Comparison of ENCODE assay signal across 17 cellular contexts in genomic region chr9:122058707-122059106, GRCh38. TPM values are rescaled to one million over a fixed set of nuclear protein-coding genes. Genes with fewer than 3 reads are reported as not detected.
DNase-seq lines count a peak whose midpoint lies in the region; ATAC-seq and TF ChIP-seq lines count a peak whose summit lies in the region.
"Had no signal": no experiment of that assay in that cellular context is flagged by ENCODE, and none has a peak within 500 bp of the region (broad histone marks: within the 10 kb centered on the region; RNA-seq: fewer than 3 reads in every experiment).

No MANE protein-coding gene starts in this region.

- no peak overlapping the region for H3K27ac Mint-ChIP-seq in T-helper 17 cell
- H3K27ac Mint-ChIP-seq: IgD-negative memory B cell had no signal

- no peaks in the 10 kb centered on the region for H3K36me3 ChIP-seq in A673 (ENCODE audit: insufficient read depth, low read length, poor library complexity, severe bottlenecking)
- H3K36me3 ChIP-seq in HAP-1 (replicated peaks): no peaks in the 10 kb centered on the region

- H3K36me3 Mint-ChIP-seq in T-helper 17 cell (ENCODE audit: low read depth): peaks cover 10% of the 10 kb centered on the region

- H3K27ac ChIP-seq in A673 (ENCODE audit: low read depth, low read length, poor library complexity, severe bottlenecking): no peak overlapping the region
- peak overlapping the region; percentile 44 for H3K27ac ChIP-seq in cingulate gyrus (ENCODE audit: low read depth, low read length)
- H3K27ac ChIP-seq: A549 had no signal

- intact Hi-C loops in A673 (cut with micrococcal nuclease; ENCODE audit: unreplicated experiment): no loop called here

- no peak overlapping the region for H3K4me3 Mint-ChIP-seq in T-helper 17 cell

- H3K27me3 ChIP-seq in A673 (replicated peaks; ENCODE audit: insufficient read depth, low read depth, low read length, poor library complexity) (peaks cover 3% of the 10 kb centered on the region), HAP-1 (ENCODE audit: low read depth) (no peaks in the 10 kb centered on the region)

- in situ Hi-C loops in HAP-1 (cut with MboI; ENCODE audit: low sequenced_read_pairs): no loop called here

- peaks cover 10% of the 10 kb centered on the region for H3K4me1 Mint-ChIP-seq in T-helper 17 cell

- DNase-seq in A673 (ENCODE audit: low spot score): peak; percentile 55
- peak; percentile 21 for DNase-seq in EH (ENCODE audit: low read depth)
- DNase-seq in NCI-H82 treated with DMSO at 0.1 percent for 48 hours (lab: John Stamatoyannopoulos, UW; ENCODE audit: unreplicated experiment): peak; percentile 95
- no peak for DNase-seq in HAP-1 (ENCODE audit: low spot score in 2 of 2)
- no peak for DNase-seq in stimulated activated naive CD4-positive, alpha-beta T cell (lab: John Stamatoyannopoulos, UW)
- DNase-seq in T-helper 17 cell: no peak
- no peak for DNase-seq in NOMO-1 (lab: John Stamatoyannopoulos, UW; ENCODE audit: unreplicated experiment in 2 of 2)
- DNase-seq: DND-41, GF-D8, NCI-H187, NCI-H510A treated with DMSO at 0.1 percent for 48 hours, Right ventricle myocardium superior had no signal

- no peak for ATAC-seq in T-helper 17 cell
- ATAC-seq: A549, HCT116, Panc1 had no signal

- BruUV-seq in A673 (replicated peaks; lab: Mats Ljungman, UMichigan): no TSS peak

- CTCF ChIA-PET in A673 (lab: Charles Lee): interaction anchor here (0.6 kb wide), 1 partner anchor 10 kb away, joined by 5 read pairs; no protein-coding TSS in a partner anchor

- H3K9me3 ChIP-seq in A673 (ENCODE audit: low read depth, low read length, poor library complexity, severe bottlenecking) (no peaks in the 10 kb centered on the region), HAP-1 (no peaks in the 10 kb centered on the region), T-helper 17 cell (ENCODE audit: control insufficient read depth, low read length, poor library complexity, severe bottlenecking) (no peaks in the 10 kb centered on the region)
- H3K9me3 ChIP-seq: A549 had no signal

- POLR2A ChIA-PET in A673 (lab: Charles Lee; ENCODE audit: low non-redundant PET): no interaction called here

- H3K27me3 Mint-ChIP-seq in T-helper 17 cell: no peaks in the 10 kb centered on the region
- H3K27me3 Mint-ChIP-seq: IgD-negative memory B cell had no signal

- peaks cover 14% of the 10 kb centered on the region for H3K4me1 ChIP-seq in A673 (ENCODE audit: insufficient read depth, low read length, poor library complexity, severe bottlenecking)
- H3K4me1 ChIP-seq in HAP-1: no peaks in the 10 kb centered on the region

- H3K4me3 ChIP-seq in A673 (ENCODE audit: low read depth, low read length, poor library complexity, severe bottlenecking) (no peak overlapping the region), HAP-1 (no peak overlapping the region)
- H3K4me3 ChIP-seq: A549 had no signal

- no peak for TF ChIP-seq CTCF in A673 (conservative IDR thresholded peaks at IDR 0.05; ENCODE audit: low read depth, low read length)

RNA-seq across cellular contexts. Expression of gene TTLL11, which starts 34.4 kb away (rescaled TPM):
- total RNA-seq in A673 (2021): 3.0 and 5.4 TPM in 2 replicates
- 1 to 10 TPM; 2.3 to 4.2 TPM for total RNA-seq in T-helper 17 cell

Comparison
In these comparisons a context has a peak if more than half of its experiments do, and no peak if none do; other contexts are left out.
1. DNase-seq: peak in A673 (single experiment), EH (single experiment) and NCI-H82 treated with DMSO at 0.1 percent for 48 hours (single experiment); none in HAP-1 (0 of 2), stimulated activated naive CD4-positive, alpha-beta T cell (0 of 6), T-helper 17 cell (0 of 3) and NOMO-1 (0 of 2).